In genomic region chr20:32190608-32191415, GRCh38 we compare ENCODE assay signal across 8 cellular contexts. TPM values are rescaled to one million over a fixed set of nuclear protein-coding genes. Genes with fewer than 3 reads are reported as not detected.
A peak's percentile ranks its signal among the peaks of the same experiment; 100 is the strongest.
DNase-seq lines count a peak whose midpoint lies in the region; ATAC-seq and TF ChIP-seq lines count a peak whose summit lies in the region.

No MANE protein-coding gene starts in this region.

- H3K4me1 ChIP-seq in heart right ventricle (peaks cover 0 to 63% (median 33%) of the 10 kb centered on the region in 9 donors), mesendoderm (ENCODE audit: control insufficient read depth, low read depth, low read length) (peaks cover 3% of the 10 kb centered on the region), urinary bladder (ENCODE audit: insufficient read depth) (peaks cover 3% of the 10 kb centered on the region)

- intact Hi-C loops in heart right ventricle (cut with DNase I), result loop anchor here in 1 of 10 donors (5.0 kb wide), 1 partner anchor 34 kb away; no protein-coding TSS in a partner anchor
- intact Hi-C loops in Right ventricle myocardium inferior (cut with DNase I), result no loop called here

- H2BK120ac ChIP-seq in mesendoderm (ENCODE audit: low read depth, low read length), result no peak overlapping the region

- no peak overlapping the region for H2BK15ac ChIP-seq in mesendoderm (replicated peaks; ENCODE audit: low read depth)

- in situ Hi-C loops in astrocyte of the spinal cord (cut with HindIII; ENCODE audit: low sequenced_read_pairs), result no loop called here

- no peak overlapping the region for H3K18ac ChIP-seq in mesendoderm (ENCODE audit: low read length)

- H2AK5ac ChIP-seq in mesendoderm (ENCODE audit: low read length), result no peak overlapping the region

- H3K23ac ChIP-seq in mesendoderm (ENCODE audit: low read length), result no peak overlapping the region

- H3K36me3 ChIP-seq in heart right ventricle (peaks cover 0 to 24% (median 6%) of the 10 kb centered on the region in 9 donors), mesendoderm (ENCODE audit: control insufficient read depth, insufficient read depth, low read length) (peaks cover 5% of the 10 kb centered on the region), urinary bladder (ENCODE audit: insufficient read depth) (peaks cover 3% of the 10 kb centered on the region)

- H3K9me3 ChIP-seq in heart right ventricle, result no peaks in the 10 kb centered on the region

- H3K79me2 ChIP-seq in mesendoderm (ENCODE audit: control insufficient read depth, insufficient read depth, low read length), result peaks cover 3% of the 10 kb centered on the region

- peak overlapping the region; percentile 91 for H3K56ac ChIP-seq in mesendoderm (ENCODE audit: low read length)

- H2BK5ac ChIP-seq in mesendoderm (ENCODE audit: low read length), result no peak overlapping the region

- H3K4ac ChIP-seq in mesendoderm (ENCODE audit: low read depth, low read length), result no peak overlapping the region

- 39 to 46% methylated on average over 14 of the region's 14 CpGs for WGBS in heart right ventricle, 2 donors
- WGBS in mesendoderm (ENCODE audit: extremely low coverage, insufficient coverage, low lambda C conversion rate), result no CpG with 5 or more reads among the region's 14 CpGs
- WGBS in urinary bladder, result 32% methylated on average over 14 of the region's 14 CpGs

- no peaks in the 10 kb centered on the region for H3K27me3 ChIP-seq in heart right ventricle
- H3K27me3 ChIP-seq in mesendoderm (ENCODE audit: insufficient read depth, low read length, poor library complexity), result no peaks in the 10 kb centered on the region

- H4K5ac ChIP-seq in mesendoderm (ENCODE audit: low read length), result no peak overlapping the region

- H3K79me1 ChIP-seq in mesendoderm (ENCODE audit: low read length), result peaks cover 10% of the 10 kb centered on the region

- peak overlapping the region; percentile 94 for H3K9ac ChIP-seq in mesendoderm (ENCODE audit: low read length)

- peak overlapping the region; percentile 36 to 88 (median 69) for H3K4me3 ChIP-seq in heart right ventricle
- peak overlapping the region; percentile 56 for H3K4me3 ChIP-seq in astrocyte of the spinal cord (ENCODE audit: low read depth, low read length)
- peak overlapping the region; percentile 44 for H3K4me3 ChIP-seq in mesendoderm (ENCODE audit: low read length)
- H3K4me3 ChIP-seq in urinary bladder (ENCODE audit: low read depth, low read length), result peak overlapping the region; percentile 84

- peak in 1 of 8 donors; percentile 8 for ATAC-seq in heart right ventricle
- ATAC-seq in Right ventricle myocardium inferior, result no peak
- ATAC-seq in HG02840 (IDR thresholded peaks at IDR 0.05; ENCODE audit: low FRiP score, unreplicated experiment), result no peak

- DNase-seq in heart right ventricle (no peak), Right ventricle myocardium inferior (ENCODE audit: missing footprints) (no peak), astrocyte of the spinal cord (ENCODE audit: low read depth, low spot score) (no peak), mesendoderm (peak; percentile 63), NCI-H187 treated with DMSO at 0.1 percent for 48 hours (lab: John Stamatoyannopoulos, UW) (no peak), SIG-M5 (lab: John Stamatoyannopoulos, UW) (no peak)

- peak overlapping the region; percentile 59 to 88 (median 83) for H3K27ac ChIP-seq in heart right ventricle
- no peak overlapping the region for H3K27ac ChIP-seq in mesendoderm (ENCODE audit: low read depth, low read length)
- peak overlapping the region; percentile 74 for H3K27ac ChIP-seq in urinary bladder (ENCODE audit: low read depth)

- TF ChIP-seq CTCF in heart right ventricle (IDR thresholded peaks at IDR 0.05) (no peak), astrocyte of the spinal cord (IDR thresholded peaks at IDR 0.05; ENCODE audit: low read depth, low read length) (no peak)

- no peak overlapping the region for H4K8ac ChIP-seq in mesendoderm (ENCODE audit: low read depth, low read length)

- H3K4me2 ChIP-seq in mesendoderm (ENCODE audit: low read length), result peak overlapping the region; percentile 42

RNA-seq across cellular contexts. Expression of gene PLAGL2, which starts 16.7 kb away (rescaled TPM):
- total RNA-seq in heart right ventricle (10 to 100 TPM in 2 of 10 donors, 1 to 10 TPM in 8; 5.6 to 12.3 (median 7.9) TPM), Right ventricle myocardium inferior (6.0 TPM), urinary bladder (3.0 TPM)
- polyA plus RNA-seq in heart right ventricle (1 to 10 TPM; 1.7 to 3.0 TPM), urinary bladder (5.1 TPM)
- 29.7 TPM for polyA plus RNA-seq in mesendoderm (2013, experiment 1 of 2)
- 28.8 TPM for polyA plus RNA-seq in mesendoderm (2013, experiment 2 of 2)

RNA-seq across cellular contexts. Expression of gene POFUT1, which starts 16.9 kb away (rescaled TPM):
- total RNA-seq in heart right ventricle, result 10 to 100 TPM; 25.9 to 32.9 (median 27.9) TPM
- 10 to 100 TPM in 1 of 2 donors, 1 to 10 TPM in 1; 9.7 to 11.7 TPM for polyA plus RNA-seq in heart right ventricle
- 24.5 TPM for total RNA-seq in Right ventricle myocardium inferior
- 20.6 TPM for polyA plus RNA-seq in mesendoderm (2013, experiment 1 of 2)
- polyA plus RNA-seq in mesendoderm (2013, experiment 2 of 2), result 20.1 TPM
- 34.7 TPM for total RNA-seq in urinary bladder
- 28.4 TPM for polyA plus RNA-seq in urinary bladder
